Comparison of ENCODE assay signal across 1 cellular context in genomic region chr1:64479874-64480273, GRCh38.
TF ChIP-seq lines count a peak whose summit lies in the region.

No MANE protein-coding gene starts in this region.

TF ChIP-seq in HEK293, 187 proteins besides CTCF, POLR2A, EP300 and RAD21 (continued from another document):
- TF ChIP-seq ZNF423 (tag by site-specific recombination; IDR thresholded peaks at IDR 0.05) (no peak), GLIS2 (tag by site-specific recombination; IDR thresholded peaks at IDR 0.05) (0 out of 2 replicates have a peak, but pooled peaks have one; percentile 12), ZNF140 (tag by site-specific recombination; IDR thresholded peaks at IDR 0.05) (no peak), ZNF184 (tag by site-specific recombination; IDR thresholded peaks at IDR 0.05) (no peak), ZXDB (tag by site-specific recombination; IDR thresholded peaks at IDR 0.05) (no peak), ZIC2 (tag by site-specific recombination; IDR thresholded peaks at IDR 0.05) (no peak), KLF17 (tag by site-specific recombination; IDR thresholded peaks at IDR 0.05) (no peak), KLF10 (tag by site-specific recombination; IDR thresholded peaks at IDR 0.05) (no peak)
TF ChIP-seq in HEK293: peak in this region for 2.
